2 cellular contexts compared by ENCODE assay signal in the genomic region with DNA sequence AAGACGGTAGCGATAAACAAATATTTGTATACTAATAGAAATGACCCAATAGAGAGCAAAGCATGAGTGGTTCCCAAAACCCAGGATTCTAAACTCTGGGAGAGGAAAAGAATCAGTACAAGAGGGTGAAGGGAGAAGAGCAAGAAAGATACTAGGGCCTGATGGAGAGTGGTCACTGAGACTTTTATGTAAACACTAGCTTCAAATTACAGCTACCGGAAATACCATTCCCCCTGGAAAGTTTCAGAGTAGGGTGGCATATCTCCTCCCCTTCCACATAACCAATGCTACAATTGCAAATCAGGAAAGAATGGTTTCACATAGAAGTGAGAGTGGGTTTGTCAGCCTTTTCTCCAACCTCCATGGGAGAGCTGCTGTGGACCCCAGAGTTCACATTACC.
TF ChIP-seq lines count a peak whose summit lies in the region.

No MANE protein-coding gene starts in this region.

TF ChIP-seq in HCT116, 20 proteins besides CTCF, POLR2A, EP300 and RAD21 (continued from another document):
- no peak for TF ChIP-seq ZBTB33 (IDR thresholded peaks at IDR 0.05; ENCODE audit: extremely low read depth, insufficient replicate concordance, low read length)
- no peak for TF ChIP-seq YY1 (IDR thresholded peaks at IDR 0.05; ENCODE audit: extremely low read depth, insufficient replicate concordance, low read depth, low read length)
- TF ChIP-seq, protein P1, sequence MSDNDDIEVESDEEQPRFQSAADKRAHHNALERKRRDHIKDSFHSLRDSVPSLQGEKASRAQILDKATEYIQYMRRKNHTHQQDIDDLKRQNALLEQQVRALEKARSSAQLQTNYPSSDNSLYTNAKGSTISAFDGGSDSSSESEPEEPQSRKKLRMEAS (IDR thresholded peaks at IDR 0.05): no peak
- TF ChIP-seq EZH2 (IDR thresholded peaks at IDR 0.05): no peak
- no peak for TF ChIP-seq REST (IDR thresholded peaks at IDR 0.05; ENCODE audit: low read depth)
- no peak for TF ChIP-seq JUND (IDR thresholded peaks at IDR 0.05)
- no peak for TF ChIP-seq ZFX (IDR thresholded peaks at IDR 0.05)
- TF ChIP-seq SRF (IDR thresholded peaks at IDR 0.05; ENCODE audit: low read depth): no peak
- no peak for TF ChIP-seq SIN3A (IDR thresholded peaks at IDR 0.05; ENCODE audit: low read depth)

TF ChIP-seq in WTC11, 78 proteins besides CTCF, POLR2A, EP300 and RAD21 (continued from another document):
- no peak for TF ChIP-seq ZNF532 (CRISPR knock-in tag; IDR thresholded peaks at IDR 0.05; ENCODE audit: borderline replicate concordance)
- no peak for TF ChIP-seq MLX (CRISPR knock-in tag; IDR thresholded peaks at IDR 0.05)
- TF ChIP-seq CREB1 (CRISPR knock-in tag; IDR thresholded peaks at IDR 0.05): no peak
- TF ChIP-seq ARID4B (CRISPR knock-in tag; IDR thresholded peaks at IDR 0.05; ENCODE audit: borderline replicate concordance): no peak
- TF ChIP-seq ESRRA (CRISPR knock-in tag; IDR thresholded peaks at IDR 0.05; ENCODE audit: borderline replicate concordance): no peak
- TF ChIP-seq IRF1 (CRISPR knock-in tag; IDR thresholded peaks at IDR 0.05): no peak
- TF ChIP-seq ATF1 (CRISPR knock-in tag; IDR thresholded peaks at IDR 0.05): no peak
- TF ChIP-seq, protein P2, sequence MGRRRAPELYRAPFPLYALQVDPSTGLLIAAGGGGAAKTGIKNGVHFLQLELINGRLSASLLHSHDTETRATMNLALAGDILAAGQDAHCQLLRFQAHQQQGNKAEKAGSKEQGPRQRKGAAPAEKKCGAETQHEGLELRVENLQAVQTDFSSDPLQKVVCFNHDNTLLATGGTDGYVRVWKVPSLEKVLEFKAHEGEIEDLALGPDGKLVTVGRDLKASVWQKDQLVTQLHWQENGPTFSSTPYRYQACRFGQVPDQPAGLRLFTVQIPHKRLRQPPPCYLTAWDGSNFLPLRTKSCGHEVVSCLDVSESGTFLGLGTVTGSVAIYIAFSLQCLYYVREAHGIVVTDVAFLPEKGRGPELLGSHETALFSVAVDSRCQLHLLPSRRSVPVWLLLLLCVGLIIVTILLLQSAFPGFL (CRISPR knock-in tag; IDR thresholded peaks at IDR 0.05; ENCODE audit: borderline replicate concordance): no peak
- no peak for TF ChIP-seq CBFB (CRISPR knock-in tag; IDR thresholded peaks at IDR 0.05; ENCODE audit: low read depth)
- TF ChIP-seq ZMAT4 (CRISPR knock-in tag; IDR thresholded peaks at IDR 0.05): no peak
- TF ChIP-seq NFATC4 (CRISPR knock-in tag; IDR thresholded peaks at IDR 0.05): no peak
- TF ChIP-seq TP53 (CRISPR knock-in tag; IDR thresholded peaks at IDR 0.05): no peak
- no peak for TF ChIP-seq ZNF425 (CRISPR knock-in tag; conservative IDR thresholded peaks at IDR 0.05)
